3 cellular contexts compared by ENCODE assay signal in genomic region chr19:621191-621590, GRCh38. TPM values are rescaled to one million over a fixed set of nuclear protein-coding genes. Genes with fewer than 3 reads are reported as not detected.
"Had no signal": no experiment of that assay in that cellular context is flagged by ENCODE, and none has a peak within 500 bp of the region (broad histone marks: within the 10 kb centered on the region; RNA-seq: fewer than 3 reads in every experiment).

No MANE protein-coding gene starts in this region.

RNA-seq across cellular contexts. Expression of gene FGF22, which starts 18.5 kb away (rescaled TPM):
- total RNA-seq: H4, H7 had no signal
- polyA plus RNA-seq: GM23248 had no signal
